ENCODE assay signal across 8 cellular contexts in genomic region chr22:30607300-30607930, GRCh38. TPM values are rescaled to one million over a fixed set of nuclear protein-coding genes. Genes with fewer than 3 reads are reported as not detected.
DNase-seq lines count a peak whose midpoint lies in the region; TF ChIP-seq lines count a peak whose summit lies in the region.

No MANE protein-coding gene starts in this region.

- H3K27me3 Mint-ChIP-seq in progenitor cell of endocrine pancreas, result no peaks in the 10 kb centered on the region

- DNase-seq in GM06990 (ENCODE audit: extremely low read depth, insufficient read length) (no peak), SJSA1 (ENCODE audit: low read depth in 1 of 2, low spot score in 2 of 2) (no peak), fibroblast of lung (ENCODE audit: low read depth in 2 of 2) (no peak), progenitor cell of endocrine pancreas (ENCODE audit: low spot score, unreplicated experiment) (no peak), amygdala (lab: John Stamatoyannopoulos, UW) (no peak), NCI-H446 treated with DMSO at 0.1 percent for 48 hours (lab: John Stamatoyannopoulos, UW) (no peak)
- DNase-seq in effector CD4-positive, alpha-beta T cell, result no peak
- DNase-seq in activated effector memory CD4-positive, alpha-beta T cell treated with Interleukin-2 at 50 U/mL for 16 hours, result no peak

- no peaks in the 10 kb centered on the region for H3K9me3 Mint-ChIP-seq in progenitor cell of endocrine pancreas (ENCODE audit: low read depth)

- no peaks in the 10 kb centered on the region for H4K20me1 ChIP-seq in fibroblast of lung (ENCODE audit: control insufficient read depth, extremely low read depth, insufficient read depth, low read length)

- H3K36me3 Mint-ChIP-seq in progenitor cell of endocrine pancreas (ENCODE audit: insufficient read depth), result peaks cover 1% of the 10 kb centered on the region

- H3K9me3 ChIP-seq in SJSA1 (replicated peaks) (no peaks in the 10 kb centered on the region), fibroblast of lung (ENCODE audit: control insufficient read depth, insufficient read depth, low read depth, low read length) (no peaks in the 10 kb centered on the region)

- H2AFZ ChIP-seq in fibroblast of lung (ENCODE audit: low read length), result peak overlapping the region; percentile 94

- peak overlapping the region; percentile 92 for H3K4me2 ChIP-seq in fibroblast of lung (ENCODE audit: extremely low read depth, insufficient read depth, low read length)

- peaks cover 21% of the 10 kb centered on the region for H3K4me1 Mint-ChIP-seq in progenitor cell of endocrine pancreas (ENCODE audit: low read depth)

- H3K27ac Mint-ChIP-seq in progenitor cell of endocrine pancreas, result peak overlapping the region; percentile 95

- H3K9ac ChIP-seq in fibroblast of lung (ENCODE audit: insufficient read depth, low read length), result no peak overlapping the region

- H3K36me3 ChIP-seq in GM06990 (ENCODE audit: control insufficient read depth, insufficient read depth, low read length) (no peaks in the 10 kb centered on the region), SJSA1 (no peaks in the 10 kb centered on the region), fibroblast of lung (ENCODE audit: control insufficient read depth, insufficient read depth, low read length) (no peaks in the 10 kb centered on the region)

- no peaks in the 10 kb centered on the region for H3K27me3 ChIP-seq in GM06990 (replicated peaks; ENCODE audit: control insufficient read depth, insufficient read depth, low read length)
- no peaks in the 10 kb centered on the region for H3K27me3 ChIP-seq in SJSA1 (replicated peaks)
- no peaks in the 10 kb centered on the region for H3K27me3 ChIP-seq in fibroblast of lung (ENCODE audit: control insufficient read depth, insufficient read depth, low read length)

- peak overlapping the region; percentile 77 for H3K4me3 Mint-ChIP-seq in progenitor cell of endocrine pancreas (ENCODE audit: low read depth)

- no peaks in the 10 kb centered on the region for H3K79me2 ChIP-seq in fibroblast of lung (ENCODE audit: control insufficient read depth, insufficient read depth, low read length)

- H3K4me1 ChIP-seq in SJSA1 (replicated peaks) (peaks cover 37% of the 10 kb centered on the region), fibroblast of lung (ENCODE audit: control insufficient read depth, extremely low read depth, insufficient read depth, low read length) (peaks cover 29% of the 10 kb centered on the region)

- TF ChIP-seq CTCF in GM06990 (IDR thresholded peaks at IDR 0.05; ENCODE audit: insufficient read depth, low read length, poor library complexity, severe bottlenecking), result no peak
- TF ChIP-seq CTCF in fibroblast of lung (conservative IDR thresholded peaks at IDR 0.05 in 1 of 2, IDR thresholded peaks at IDR 0.05 in 1 of 2; ENCODE audit: low read depth in 1 of 2, low read length in 2 of 2), result no peak
- no peak for TF ChIP-seq CTCF in progenitor cell of endocrine pancreas (IDR thresholded peaks at IDR 0.05; ENCODE audit: unreplicated experiment)

- H3K4me3 ChIP-seq in GM06990 (replicated peaks; ENCODE audit: low read depth, low read length), result peak overlapping the region; percentile 63
- peak overlapping the region; percentile 29; the same call in 1 of the 2 replicates for H3K4me3 ChIP-seq in SJSA1
- H3K4me3 ChIP-seq in fibroblast of lung (replicated peaks in 1 of 4; ENCODE audit: control extremely low read depth in 1 of 4, insufficient read depth in 1 of 4, low read depth in 3 of 4, low read length in 4 of 4), result peak overlapping the region; percentile 37 to 68 (median 49)

- H3K27ac ChIP-seq in SJSA1, result no peak overlapping the region
- peak overlapping the region; percentile 76 for H3K27ac ChIP-seq in fibroblast of lung (ENCODE audit: insufficient read depth, low read length)

RNA-seq across cellular contexts. Expression of gene TCN2, which starts 0.4 kb away (rescaled TPM):
- total RNA-seq in SJSA1 (2014; rRNA removed; shearing (Covaris generic)), result 4.5 and 5.8 TPM in 2 replicates
- 6.9 and 7.1 TPM in 2 replicates for total RNA-seq in fibroblast of lung
- 10.8 and 12.0 TPM in 2 replicates for polyA plus RNA-seq in fibroblast of lung
- polyA plus RNA-seq in fibroblast of lung (2012), result 9.4 and 9.6 TPM in 2 replicates
- polyA minus RNA-seq in fibroblast of lung (ENCODE audit: low replicate concordance), result 15.3 and 20.1 TPM in 2 replicates
- total RNA-seq in progenitor cell of endocrine pancreas, result 22.3 and 22.9 TPM in 2 replicates

RNA-seq across cellular contexts. Expression of gene PES1, which starts 15.7 kb away (rescaled TPM):
- total RNA-seq in SJSA1 (2014; rRNA removed; shearing (Covaris generic)), result 68.9 and 105 TPM in 2 replicates
- 61.3 and 69.1 TPM in 2 replicates for total RNA-seq in fibroblast of lung
- polyA plus RNA-seq in fibroblast of lung, result 51.2 and 89.0 TPM in 2 replicates
- 53.2 and 86.4 TPM in 2 replicates for polyA plus RNA-seq in fibroblast of lung (2012)
- polyA minus RNA-seq in fibroblast of lung (ENCODE audit: low replicate concordance), result 196 and 246 TPM in 2 replicates
- 71.6 and 74.4 TPM in 2 replicates for total RNA-seq in progenitor cell of endocrine pancreas

RNA-seq across cellular contexts. Expression of gene SLC35E4, which starts 28.2 kb away (rescaled TPM):
- 6.7 and 6.9 TPM in 2 replicates for total RNA-seq in SJSA1 (2014; rRNA removed; shearing (Covaris generic))
- total RNA-seq in fibroblast of lung (5.4 and 10.1 TPM in 2 replicates), progenitor cell of endocrine pancreas (2.1 and 2.6 TPM in 2 replicates)
- polyA plus RNA-seq in fibroblast of lung, result 2.0 and 3.0 TPM in 2 replicates
- polyA plus RNA-seq in fibroblast of lung (2012), result 3.3 and 6.5 TPM in 2 replicates
- 2.4 and 3.1 TPM in 2 replicates for polyA minus RNA-seq in fibroblast of lung (ENCODE audit: low replicate concordance)

RNA-seq across cellular contexts. Expression of gene GAL3ST1, which starts 33.0 kb away (rescaled TPM):
- total RNA-seq in SJSA1 (2014; rRNA removed; shearing (Covaris generic)), result not detected in 2 replicates
- total RNA-seq in fibroblast of lung, result 0.17 TPM in 1 of 2 replicates, not detected in the other
- 0.03 and 0.06 TPM in 2 replicates for polyA plus RNA-seq in fibroblast of lung
- not detected in 2 replicates for polyA plus RNA-seq in fibroblast of lung (2012)
- not detected in 2 replicates for polyA minus RNA-seq in fibroblast of lung (ENCODE audit: low replicate concordance)
- total RNA-seq in progenitor cell of endocrine pancreas, result 21.6 and 23.7 TPM in 2 replicates
